ENCODE assay signal across 1 cellular context in genomic region chr1:230094746-230095145, GRCh38.
TF ChIP-seq lines count a peak whose summit lies in the region.

No MANE protein-coding gene starts in this region.

TF ChIP-seq in H1, 55 proteins besides CTCF, POLR2A, EP300 and RAD21:
- TF ChIP-seq, protein P1, sequence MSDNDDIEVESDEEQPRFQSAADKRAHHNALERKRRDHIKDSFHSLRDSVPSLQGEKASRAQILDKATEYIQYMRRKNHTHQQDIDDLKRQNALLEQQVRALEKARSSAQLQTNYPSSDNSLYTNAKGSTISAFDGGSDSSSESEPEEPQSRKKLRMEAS (IDR thresholded peaks at IDR 0.05), result no peak
- no peak for TF ChIP-seq PHF8 (conservative IDR thresholded peaks at IDR 0.05; ENCODE audit: low read depth, low read length)
- TF ChIP-seq JUND (IDR thresholded peaks at IDR 0.05; ENCODE audit: low read length), result no peak
- no peak for TF ChIP-seq SAP30 (IDR thresholded peaks at IDR 0.05; ENCODE audit: insufficient read depth, insufficient replicate concordance, low read length)
- no peak for TF ChIP-seq KDM1A (IDR thresholded peaks at IDR 0.05; ENCODE audit: borderline replicate concordance, low read length)
- no peak for TF ChIP-seq NANOG (IDR thresholded peaks at IDR 0.05; ENCODE audit: insufficient read depth, low read depth, low read length, poor library complexity, severe bottlenecking)
- no peak for TF ChIP-seq SP2 (IDR thresholded peaks at IDR 0.05; ENCODE audit: low read length)
- no peak for TF ChIP-seq RFX5 (IDR thresholded peaks at IDR 0.05; ENCODE audit: borderline replicate concordance, low read depth, low read length)
- TF ChIP-seq GTF2F1 (IDR thresholded peaks at IDR 0.05; ENCODE audit: borderline replicate concordance, low read depth, low read length), result no peak
- TF ChIP-seq, protein P2, sequence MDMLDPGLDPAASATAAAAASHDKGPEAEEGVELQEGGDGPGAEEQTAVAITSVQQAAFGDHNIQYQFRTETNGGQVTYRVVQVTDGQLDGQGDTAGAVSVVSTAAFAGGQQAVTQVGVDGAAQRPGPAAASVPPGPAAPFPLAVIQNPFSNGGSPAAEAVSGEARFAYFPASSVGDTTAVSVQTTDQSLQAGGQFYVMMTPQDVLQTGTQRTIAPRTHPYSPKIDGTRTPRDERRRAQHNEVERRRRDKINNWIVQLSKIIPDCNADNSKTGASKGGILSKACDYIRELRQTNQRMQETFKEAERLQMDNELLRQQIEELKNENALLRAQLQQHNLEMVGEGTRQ (IDR thresholded peaks at IDR 0.05; ENCODE audit: low read length), result no peak
